In genomic region chr10:130884456-130884855, GRCh38 we compare ENCODE assay signal across 15 cellular contexts.
DNase-seq lines count a peak whose midpoint lies in the region; TF ChIP-seq lines count a peak whose summit lies in the region.
"Had no signal": no experiment of that assay in that cellular context is flagged by ENCODE, and none has a peak within 500 bp of the region (broad histone marks: within the 10 kb centered on the region; RNA-seq: fewer than 3 reads in every experiment).

No MANE protein-coding gene starts in this region.

- H3K4me2 ChIP-seq in BLaER1 (peak overlapping the region; percentile 83), parathyroid adenoma (ENCODE audit: low read length) (no peak overlapping the region)

- peak overlapping the region; percentile 61 for H2AFZ ChIP-seq in parathyroid adenoma

- in situ Hi-C loops in G401 (cut with HindIII; ENCODE audit: low sequenced_read_pairs), result no loop called here

- no peaks in the 10 kb centered on the region for H3K9me3 ChIP-seq in BLaER1
- H3K9me3 ChIP-seq in parathyroid adenoma (ENCODE audit: control insufficient read depth, low read length), result no peaks in the 10 kb centered on the region
- H3K9me3 ChIP-seq: BE2C had no signal

- no peaks in the 10 kb centered on the region for H4K20me1 ChIP-seq in BLaER1

- H3K9ac ChIP-seq in BLaER1 (no peak overlapping the region; the same call in 1 of the 2 replicates), parathyroid adenoma (no peak overlapping the region)

- TF ChIP-seq CTCF in parathyroid adenoma (IDR thresholded peaks at IDR 0.05), result no peak

- H3K79me2 ChIP-seq in parathyroid adenoma, result no peaks in the 10 kb centered on the region

- no peaks in the 10 kb centered on the region for H3K36me3 ChIP-seq in BLaER1
- H3K36me3 ChIP-seq in parathyroid adenoma (ENCODE audit: control insufficient read depth, insufficient read depth, low read length), result no peaks in the 10 kb centered on the region
- H3K36me3 ChIP-seq: BE2C had no signal

- peaks cover 63% of the 10 kb centered on the region for H3K4me1 ChIP-seq in BLaER1
- peaks cover 7% of the 10 kb centered on the region for H3K4me1 ChIP-seq in parathyroid adenoma
- H3K4me1 ChIP-seq: BE2C had no signal

- H3K27me3 ChIP-seq in BLaER1 (no peaks in the 10 kb centered on the region), parathyroid adenoma (ENCODE audit: control insufficient read depth, insufficient read depth, low read length) (no peaks in the 10 kb centered on the region)
- H3K27me3 ChIP-seq: BE2C had no signal

- H3K4me3 ChIP-seq in BLaER1 (peak overlapping the region; percentile 48), parathyroid adenoma (ENCODE audit: low read depth, low read length) (no peak overlapping the region)
- H3K4me3 ChIP-seq: K562 had no signal

- DNase-seq in G401 (ENCODE audit: low spot score) (peak; percentile 82), cerebellar cortex (ENCODE audit: low spot score) (peak; percentile 76), GM19238 (ENCODE audit: insufficient read length, low spot score) (no peak), NCI-H510A (lab: John Stamatoyannopoulos, UW) (no peak)
- no peak for DNase-seq in activated T-cell treated with anti-CD3 and anti-CD28 coated beads, Interleukin-2, amount 50 U/mL, for 1 hour
- DNase-seq: BE2C; CD4-positive, alpha-beta memory T cell; DMS153; DMS79; GF-D8; HCEC 1CT; IMR-90 had no signal

- H3K27ac ChIP-seq in BLaER1 (peak overlapping the region; percentile 78), parathyroid adenoma (peak overlapping the region; percentile 3)

Comparison
In these comparisons a context has a peak if more than half of its experiments do, and no peak if none do; other contexts are left out.
1. DNase-seq: peak in G401 (single experiment) and cerebellar cortex (single experiment); none in GM19238 (single experiment), NCI-H510A (single experiment) and activated T-cell treated with anti-CD3 and anti-CD28 coated beads, Interleukin-2, amount 50 U/mL, for 1 hour (single experiment).